In the genomic region with DNA sequence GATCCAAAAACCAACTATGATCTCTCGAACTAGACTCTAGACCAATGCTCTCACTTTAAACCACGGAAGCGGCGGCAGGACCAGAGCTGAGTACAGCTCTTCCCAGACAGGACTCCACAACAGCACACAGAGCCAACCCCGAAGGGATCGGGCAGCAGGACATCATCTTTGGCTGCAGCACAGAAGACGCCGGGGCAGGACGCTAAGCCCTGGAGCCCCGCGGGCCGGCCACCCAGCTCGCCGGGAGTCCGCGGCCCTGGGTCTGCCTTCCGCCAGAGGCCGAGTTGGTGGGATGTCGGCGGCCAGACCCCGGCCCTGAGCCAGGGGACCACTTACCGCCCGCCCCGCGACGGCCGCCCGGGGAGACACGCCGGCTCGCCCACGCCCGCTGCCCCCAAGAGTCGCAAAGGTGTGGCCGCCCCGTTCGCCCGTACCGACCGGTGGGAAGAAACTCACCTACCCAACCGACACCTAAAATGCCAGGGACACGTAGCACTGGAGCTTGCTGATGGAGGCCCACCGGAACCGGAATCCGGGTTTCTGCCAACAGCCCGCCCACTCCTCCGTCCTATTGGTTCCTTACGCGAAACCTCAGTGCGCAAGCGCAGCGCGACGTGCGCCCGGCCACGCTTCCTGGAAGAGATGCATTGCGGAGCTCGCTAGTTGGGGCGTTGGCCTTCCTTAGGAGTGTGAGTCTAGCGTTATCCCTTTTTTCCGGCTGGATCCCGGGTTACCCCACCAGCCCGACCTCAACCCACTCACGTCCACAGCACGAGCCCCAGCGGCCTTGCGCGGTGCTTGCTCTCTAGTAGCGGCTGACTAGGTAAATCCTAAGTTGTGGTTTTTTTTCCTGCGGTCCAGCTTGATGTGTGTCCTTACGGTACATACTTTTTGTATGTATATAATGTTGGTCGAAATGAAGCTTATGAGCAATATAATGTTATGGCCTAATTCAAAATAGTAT, we compare ENCODE assay signal across 8 cellular contexts. TPM values are rescaled to one million over a fixed set of nuclear protein-coding genes. Genes with fewer than 3 reads are reported as not detected.
A peak's percentile ranks its signal among the peaks of the same experiment; 100 is the strongest.
DNase-seq lines count a peak whose midpoint lies in the region; ATAC-seq, FAIRE-seq and TF ChIP-seq lines count a peak whose summit lies in the region.

A gene (minus strand): TSS at position 510 of the 964 bp plus-strand sequence. CDS start 1,623 bp downstream, outside the sequence.

- H3K27ac ChIP-seq in KOPT-K1 (ENCODE audit: low read depth, low read length, poor library complexity, severe bottlenecking) (peak within 1 kb of the TSS; percentile 76), esophagus muscularis mucosa (replicated peaks in 1 of 4) (peak within 1 kb of the TSS; percentile 83 to 93 (median 91)), muscle layer of duodenum (ENCODE audit: low read length) (peak within 1 kb of the TSS; percentile 98)

- peaks cover 23% of the 10 kb centered on the region for H3K4me1 Mint-ChIP-seq in activated T-cell treated with anti-CD3 and anti-CD28 coated beads, Interleukin-2, amount 50 U/mL, for 72 hours (ENCODE audit: low read depth)

- H3K9me3 Mint-ChIP-seq in activated T-cell treated with anti-CD3 and anti-CD28 coated beads, Interleukin-2, amount 50 U/mL, for 72 hours = no peaks in the 10 kb centered on the region

- peaks cover 26% of the 10 kb centered on the region for H3K36me3 ChIP-seq in KOPT-K1 (ENCODE audit: insufficient read depth, low read length)
- H3K36me3 ChIP-seq in esophagus muscularis mucosa = peaks cover 0 to 22% (median 7%) of the 10 kb centered on the region in 4 donors
- peaks cover 14 to 15% of the 10 kb centered on the region in 2 donors for H3K36me3 ChIP-seq in muscle layer of duodenum (ENCODE audit: control insufficient read depth in 1 of 2, insufficient read depth in 2 of 2, low read length in 2 of 2)

- TF ChIP-seq POLR2A in esophagus muscularis mucosa (IDR thresholded peaks at IDR 0.05; ENCODE audit: low read depth) = peak; percentile 76

- DNase-seq in DMS79 (lab: John Stamatoyannopoulos, UW) = peak; percentile 92
- peak; percentile 94 for DNase-seq in RCC 7860 (ENCODE audit: low spot score)
- peak; percentile 95 to 96 for DNase-seq in activated T-cell treated with anti-CD3 and anti-CD28 coated beads, Interleukin-2, amount 50 U/mL, for 72 hours
- peak; percentile 99 for DNase-seq in esophagus muscularis mucosa (ENCODE audit: extremely low spot score)
- DNase-seq in stimulated activated CD8-positive, alpha-beta memory T cell treated with anti-CD3 and anti-CD28 coated beads, Interleukin-7, amount 100 ng/mL, for 4 hours (ENCODE audit: low read depth in 2 of 2) = peak; percentile 90 to 93

- H3K9me3 ChIP-seq in KOPT-K1 (ENCODE audit: insufficient read depth, low read length, poor library complexity, severe bottlenecking) (no peaks in the 10 kb centered on the region), esophagus muscularis mucosa (no peaks in the 10 kb centered on the region), muscle layer of duodenum (ENCODE audit: control insufficient read depth in 1 of 2, low read length in 2 of 2) (no peaks in the 10 kb centered on the region)

- H3K27me3 Mint-ChIP-seq in activated T-cell treated with anti-CD3 and anti-CD28 coated beads, Interleukin-2, amount 50 U/mL, for 72 hours (ENCODE audit: low read depth) = peaks cover 5% of the 10 kb centered on the region

- peak within 1 kb of the TSS; percentile 99 for H3K27ac Mint-ChIP-seq in activated T-cell treated with anti-CD3 and anti-CD28 coated beads, Interleukin-2, amount 50 U/mL, for 72 hours

- peaks cover 7 to 8% of the 10 kb centered on the region in 2 donors for H3K36me3 Mint-ChIP-seq in activated T-cell treated with anti-CD3 and anti-CD28 coated beads, Interleukin-2, amount 50 U/mL, for 72 hours (ENCODE audit: insufficient read depth in 2 of 2)

- TF ChIP-seq EP300 in esophagus muscularis mucosa (IDR thresholded peaks at IDR 0.05) = no peak

- H3K4me3 ChIP-seq in esophagus muscularis mucosa (peak within 1 kb of the TSS; percentile 75 to 99 (median 90)), muscle layer of duodenum (ENCODE audit: low read depth in 1 of 2, low read length in 2 of 2) (peak within 1 kb of the TSS; percentile 98 to 99)

- intact Hi-C loops in esophagus muscularis mucosa (cut with DNase I) = no loop called here

- no peaks in the 10 kb centered on the region for H3K27me3 ChIP-seq in esophagus muscularis mucosa
- no peaks in the 10 kb centered on the region for H3K27me3 ChIP-seq in muscle layer of duodenum (ENCODE audit: low read depth, low read length)

- TF ChIP-seq CTCF in esophagus muscularis mucosa (IDR thresholded peaks at IDR 0.05) = peak in 1 of 3 experiments; percentile 20

- 0% methylated on average over 34 of the region's 73 CpGs for WGBS in esophagus muscularis mucosa

- H3K4me1 ChIP-seq in esophagus muscularis mucosa = peaks cover 26 to 31% (median 30%) of the 10 kb centered on the region in 4 donors
- peaks cover 12 to 20% of the 10 kb centered on the region in 2 donors for H3K4me1 ChIP-seq in muscle layer of duodenum (ENCODE audit: control insufficient read depth in 1 of 2, insufficient read depth in 2 of 2, low read length in 2 of 2)

- H3K4me3 Mint-ChIP-seq in activated T-cell treated with anti-CD3 and anti-CD28 coated beads, Interleukin-2, amount 50 U/mL, for 72 hours = peak within 1 kb of the TSS; percentile 97 to 100

- peak; percentile 98 for ATAC-seq in GM21786 (IDR thresholded peaks at IDR 0.05; ENCODE audit: unreplicated experiment)
- peak; percentile 94 to 96 for ATAC-seq in activated T-cell treated with anti-CD3 and anti-CD28 coated beads, Interleukin-2, amount 50 U/mL, for 72 hours (replicated peaks in 1 of 2)

- FAIRE-seq in RCC 7860 (lab: Jason Lieb, UNC) = peak; percentile 87

RNA-seq across cellular contexts. Expression of the gene that starts here (rescaled TPM):
- total RNA-seq in activated T-cell treated with anti-CD3 and anti-CD28 coated beads, Interleukin-2, amount 50 U/mL, for 72 hours = 100 to 1,000 TPM in 1 of 2 donors, 10 to 100 TPM in 1; 78.3 to 123 TPM
- total RNA-seq in esophagus muscularis mucosa = 100 to 1,000 TPM in 2 of 4 donors, 10 to 100 TPM in 2; 85.6 to 242 (median 148) TPM

Comparison
In these comparisons a context has a peak if more than half of its experiments do, and no peak if none do; other contexts are left out.
1. Peak in every context shown above with its lines: DNase-seq, ATAC-seq, H3K4me3 ChIP-seq and H3K27ac ChIP-seq.